In the genomic region with DNA sequence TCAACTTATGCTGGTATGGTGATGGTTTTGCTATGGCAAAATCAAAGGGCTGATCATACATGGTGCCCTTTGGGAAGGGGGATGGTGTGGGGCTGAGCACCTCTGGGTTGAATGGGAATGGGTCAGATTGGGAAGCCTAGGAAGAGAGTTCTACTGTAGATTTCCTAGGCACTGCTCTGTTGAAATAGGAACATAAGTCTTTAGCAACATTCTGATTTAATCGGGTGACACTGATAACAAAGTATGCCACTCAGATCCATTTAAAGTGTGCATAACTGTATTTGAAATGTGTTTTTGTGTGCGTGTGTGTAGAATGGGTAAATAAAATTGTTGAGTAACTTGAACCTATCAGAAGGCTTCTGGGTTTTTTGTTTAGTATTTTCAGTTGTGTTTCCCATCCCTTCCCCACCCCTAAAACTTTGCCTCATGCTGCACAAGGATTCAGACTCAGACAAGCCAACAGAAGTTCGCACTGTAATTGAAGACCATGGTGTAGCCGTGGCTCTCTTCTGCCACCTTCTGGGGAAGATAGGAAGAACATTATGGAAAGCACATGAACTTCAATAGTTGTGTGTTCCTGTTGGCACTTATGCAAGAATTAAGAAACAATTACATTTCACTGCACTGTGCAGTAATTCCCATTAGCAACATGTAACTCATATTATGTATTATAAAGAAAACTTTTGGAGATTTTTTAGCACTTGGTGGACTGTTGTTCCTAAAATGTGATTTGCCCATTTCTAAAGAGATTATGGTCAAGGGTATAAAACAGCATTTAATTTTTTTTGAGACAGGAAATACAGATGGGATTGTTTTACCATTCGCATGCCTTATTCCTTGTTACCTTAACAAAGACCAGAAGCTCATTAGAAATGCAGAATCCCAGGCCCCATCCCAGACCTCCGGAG, we compare ENCODE assay signal across 8 cellular contexts. TPM values are rescaled to one million over a fixed set of nuclear protein-coding genes. Genes with fewer than 3 reads are reported as not detected.
DNase-seq lines count a peak whose midpoint lies in the region; ATAC-seq, FAIRE-seq and TF ChIP-seq lines count a peak whose summit lies in the region.

No MANE protein-coding gene starts in this region.

- no peak overlapping the region for H3K27ac Mint-ChIP-seq in activated CD8-positive, alpha-beta memory T cell treated with anti-CD3 and anti-CD28 coated beads, Interleukin-2, amount 10 ng/mL, durations not matched to agents 7 days and 5 days

- H3K4me3 ChIP-seq in mucosa of descending colon: no peak overlapping the region

- DNase-seq in GM10266 (ENCODE audit: extremely low spot score): peak; percentile 62
- peak; percentile 65 for DNase-seq in HT1080 (ENCODE audit: low read depth)
- peak; percentile 60 for DNase-seq in NOMO-1 treated with dmso at 0.1 percent for 144 hours (lab: John Stamatoyannopoulos, UW; ENCODE audit: unreplicated experiment)
- DNase-seq in activated CD8-positive, alpha-beta memory T cell treated with anti-CD3 and anti-CD28 coated beads, Interleukin-2, amount 10 ng/mL, durations not matched to agents 7 days and 5 days: peak; percentile 76
- DNase-seq in mucosa of descending colon: peak in 1 of 3 donors; percentile 87
- peak; percentile 61 for DNase-seq in stimulated activated naive CD8-positive, alpha-beta T cell treated with anti-CD3 and anti-CD28 coated beads, Interleukin-15, Interleukin-2, amounts not matched to agents 100 U/mL and 50 U/mL, for 24 hours
- no peak for DNase-seq in cortex of kidney (lab: John Stamatoyannopoulos, UW)

- peak; percentile 90 for FAIRE-seq in endometrium (lab: Jason Lieb, UNC)

- peaks cover 5% of the 10 kb centered on the region for H3K4me1 ChIP-seq in mucosa of descending colon (ENCODE audit: low read depth)

- H3K36me3 Mint-ChIP-seq in activated CD8-positive, alpha-beta memory T cell treated with anti-CD3 and anti-CD28 coated beads, Interleukin-2, amount 10 ng/mL, durations not matched to agents 7 days and 5 days: peaks cover 1% of the 10 kb centered on the region

- peaks cover 2% of the 10 kb centered on the region for H3K4me1 Mint-ChIP-seq in activated CD8-positive, alpha-beta memory T cell treated with anti-CD3 and anti-CD28 coated beads, Interleukin-2, amount 10 ng/mL, durations not matched to agents 7 days and 5 days

- intact Hi-C loops in mucosa of descending colon (cut with DNase I, micrococcal nuclease): no loop called here

- peak; percentile 87 for ATAC-seq in activated CD8-positive, alpha-beta memory T cell treated with anti-CD3 and anti-CD28 coated beads, Interleukin-2, amount 10 ng/mL, durations not matched to agents 7 days and 5 days
- ATAC-seq in mucosa of descending colon: peak; percentile 97
- peak; percentile 78 for ATAC-seq in stimulated activated naive CD8-positive, alpha-beta T cell treated with anti-CD3 and anti-CD28 coated beads, Interleukin-15, Interleukin-2, amounts not matched to agents 100 U/mL and 50 U/mL, for 24 hours

- H3K9me3 ChIP-seq in mucosa of descending colon: no peaks in the 10 kb centered on the region

- no peaks in the 10 kb centered on the region for H3K36me3 ChIP-seq in mucosa of descending colon (ENCODE audit: low read depth)

- no peak overlapping the region for H3K4me3 Mint-ChIP-seq in activated CD8-positive, alpha-beta memory T cell treated with anti-CD3 and anti-CD28 coated beads, Interleukin-2, amount 10 ng/mL, durations not matched to agents 7 days and 5 days

- TF ChIP-seq CTCF in GM10266 (IDR thresholded peaks at IDR 0.05; ENCODE audit: control insufficient read depth, insufficient read depth, low read depth, missing control alignments) (peak; percentile 88), mucosa of descending colon (IDR thresholded peaks at IDR 0.05) (peak; percentile 80)

- no peaks in the 10 kb centered on the region for H3K9me3 Mint-ChIP-seq in activated CD8-positive, alpha-beta memory T cell treated with anti-CD3 and anti-CD28 coated beads, Interleukin-2, amount 10 ng/mL, durations not matched to agents 7 days and 5 days (ENCODE audit: low read depth)

- peaks cover 24% of the 10 kb centered on the region for H3K27me3 Mint-ChIP-seq in activated CD8-positive, alpha-beta memory T cell treated with anti-CD3 and anti-CD28 coated beads, Interleukin-2, amount 10 ng/mL, durations not matched to agents 7 days and 5 days

- CTCF ChIA-PET in activated CD8-positive, alpha-beta memory T cell treated with anti-CD3 and anti-CD28 coated beads, Interleukin-2, amount 10 ng/mL, durations not matched to agents 7 days and 5 days (lab: Charles Lee): interaction anchor here (0.6 to 3.4 kb wide), 13 partner anchors 9 to 338 kb away, joined by 3 to 27 read pairs (median 4); partner anchors contain the start of gene PFKFB2

RNA-seq across cellular contexts. Expression of gene C4BPB, which starts 10.9 kb away (rescaled TPM):
- not detected in 2 replicates for total RNA-seq in HT1080 (2014; rRNA removed; shearing (Covaris generic))
- polyA plus RNA-seq in HT1080 (2015; cell fraction: cytosol; rRNA removed): not detected in 2 replicates
- not detected in 2 replicates for polyA plus RNA-seq in HT1080 (2015; cell fraction: nucleus; rRNA removed)
- 1 to 10 TPM in 1 of 2 experiments, under 1 TPM in 1; 0.91 to 1.1 TPM for total RNA-seq in activated CD8-positive, alpha-beta memory T cell treated with anti-CD3 and anti-CD28 coated beads, Interleukin-2, amount 10 ng/mL, durations not matched to agents 7 days and 5 days
- 10 to 100 TPM in 1 of 3 donors, 1 to 10 TPM in 2; 4.4 to 20.0 (median 7.2) TPM for total RNA-seq in mucosa of descending colon

RNA-seq across cellular contexts. Expression of gene PFKFB2, which starts 24.6 kb away (rescaled TPM):
- 0.07 and 0.11 TPM in 2 replicates for total RNA-seq in HT1080 (2014; rRNA removed; shearing (Covaris generic))
- 0.56 and 0.90 TPM in 2 replicates for polyA plus RNA-seq in HT1080 (2015; cell fraction: cytosol; rRNA removed)
- 1.8 and 2.0 TPM in 2 replicates for polyA plus RNA-seq in HT1080 (2015; cell fraction: nucleus; rRNA removed)
- total RNA-seq in activated CD8-positive, alpha-beta memory T cell treated with anti-CD3 and anti-CD28 coated beads, Interleukin-2, amount 10 ng/mL, durations not matched to agents 7 days and 5 days: 1 to 10 TPM; 2.3 TPM
- 100 to 1,000 TPM in 1 of 3 donors, 10 to 100 TPM in 2; 45.1 to 118 (median 90.2) TPM for total RNA-seq in mucosa of descending colon

RNA-seq across cellular contexts. Expression of gene C4BPA, which starts 26.3 kb away (rescaled TPM):
- total RNA-seq in HT1080 (2014; rRNA removed; shearing (Covaris generic)): not detected in 2 replicates
- polyA plus RNA-seq in HT1080 (2015; cell fraction: cytosol; rRNA removed): not detected in 2 replicates
- polyA plus RNA-seq in HT1080 (2015; cell fraction: nucleus; rRNA removed): not detected in 2 replicates
- not detected for total RNA-seq in activated CD8-positive, alpha-beta memory T cell treated with anti-CD3 and anti-CD28 coated beads, Interleukin-2, amount 10 ng/mL, durations not matched to agents 7 days and 5 days
- 1 to 10 TPM; 1.5 to 5.9 (median 1.9) TPM for total RNA-seq in mucosa of descending colon

RNA-seq across cellular contexts. Expression of gene YOD1, which starts 26.7 kb away (rescaled TPM):
- 9.6 and 9.8 TPM in 2 replicates for total RNA-seq in HT1080 (2014; rRNA removed; shearing (Covaris generic))
- 6.8 and 8.8 TPM in 2 replicates for polyA plus RNA-seq in HT1080 (2015; cell fraction: cytosol; rRNA removed)
- polyA plus RNA-seq in HT1080 (2015; cell fraction: nucleus; rRNA removed): 15.1 and 17.7 TPM in 2 replicates
- 1 to 10 TPM; 8.7 to 9.7 TPM for total RNA-seq in activated CD8-positive, alpha-beta memory T cell treated with anti-CD3 and anti-CD28 coated beads, Interleukin-2, amount 10 ng/mL, durations not matched to agents 7 days and 5 days
- 1 to 10 TPM; 5.8 to 7.8 (median 7.8) TPM for total RNA-seq in mucosa of descending colon

RNA-seq across cellular contexts. Expression of gene C1orf116, which starts 45.2 kb away (rescaled TPM):
- 0.20 and 0.59 TPM in 2 replicates for total RNA-seq in HT1080 (2014; rRNA removed; shearing (Covaris generic))
- 0.08 and 0.23 TPM in 2 replicates for polyA plus RNA-seq in HT1080 (2015; cell fraction: cytosol; rRNA removed)
- 0.19 and 0.26 TPM in 2 replicates for polyA plus RNA-seq in HT1080 (2015; cell fraction: nucleus; rRNA removed)
- total RNA-seq in activated CD8-positive, alpha-beta memory T cell treated with anti-CD3 and anti-CD28 coated beads, Interleukin-2, amount 10 ng/mL, durations not matched to agents 7 days and 5 days: not detected
- 10 to 100 TPM in 2 of 3 donors, 1 to 10 TPM in 1; 8.7 to 31.0 (median 25.4) TPM for total RNA-seq in mucosa of descending colon

Comparison
In these comparisons a context has a peak if more than half of its experiments do, and no peak if none do; other contexts are left out.
1. RNA of gene PFKFB2, which starts 24.6 kb away (total RNA-seq): 45.1 to 118 TPM in mucosa of descending colon; 2.3 TPM in activated CD8-positive, alpha-beta memory T cell treated with anti-CD3 and anti-CD28 coated beads, Interleukin-2, amount 10 ng/mL, durations not matched to agents 7 days and 5 days and 0.07 to 0.11 TPM in HT1080; every median in the first group is over 10 times any median in the second.
2. Peak in every context shown above with its lines, with median percentiles within 50 percentile points of each other: ATAC-seq.